8 cellular contexts compared by ENCODE assay signal in genomic region chr11:68841718-68842426, GRCh38. TPM values are rescaled to one million over a fixed set of nuclear protein-coding genes. Genes with fewer than 3 reads are reported as not detected.
DNase-seq lines count a peak whose midpoint lies in the region; ATAC-seq, FAIRE-seq and TF ChIP-seq lines count a peak whose summit lies in the region.

TSS of gene CPT1A (minus strand) at chr11:68841916. CDS start at chr11:68815474, 26,442 bp downstream.

- TF ChIP-seq CTCF in GM10248 (IDR thresholded peaks at IDR 0.05; ENCODE audit: control extremely low read depth, extremely low read depth, low read depth, missing control alignments) = no peak
- TF ChIP-seq CTCF in foreskin keratinocyte (conservative IDR thresholded peaks at IDR 0.05) = no peak
- no peak for TF ChIP-seq CTCF in neural crest cell (conservative IDR thresholded peaks at IDR 0.05)

- peak; percentile 58 for ATAC-seq in foreskin keratinocyte

- H3K36me3 Mint-ChIP-seq in neural crest cell (ENCODE audit: low read depth) = no peaks in the 10 kb centered on the region

- peaks cover 25% of the 10 kb centered on the region for H3K4me1 Mint-ChIP-seq in neural crest cell

- H3K27me3 Mint-ChIP-seq in neural crest cell (ENCODE audit: low read depth) = peaks cover 86% of the 10 kb centered on the region

- 5% methylated on average over 82 of the region's 82 CpGs for WGBS in thymus

- H3K4me3 Mint-ChIP-seq in neural crest cell = no peak within 1 kb of the TSS

- no peak within 1 kb of the TSS for H3K27ac Mint-ChIP-seq in neural crest cell (ENCODE audit: unreplicated experiment)

- H3K4me1 ChIP-seq in foreskin keratinocyte = peaks cover 7% of the 10 kb centered on the region
- peaks cover 35% of the 10 kb centered on the region for H3K4me1 ChIP-seq in thymus (ENCODE audit: control insufficient read depth, insufficient read depth, low read length)

- peaks cover 17% of the 10 kb centered on the region for H3K27me3 ChIP-seq in foreskin keratinocyte
- H3K27me3 ChIP-seq in thymus (ENCODE audit: control insufficient read depth, insufficient read depth) = peaks cover 2% of the 10 kb centered on the region

- H3K9me3 ChIP-seq in thymus (ENCODE audit: control insufficient read depth) = no peaks in the 10 kb centered on the region

- H3K27ac ChIP-seq in foreskin keratinocyte (no peak within 1 kb of the TSS), thymus (ENCODE audit: low read depth) (peak within 1 kb of the TSS; percentile 88)

- POLR2A ChIA-PET in GM10248 (lab: Yijun Ruan, JAX) = no interaction called here

- in situ Hi-C loops in G401 (cut with HindIII; ENCODE audit: low sequenced_read_pairs) = no loop called here

- H3K4me3 ChIP-seq in thymus (ENCODE audit: low read length) = peak within 1 kb of the TSS; percentile 89

- peak; percentile 76 for FAIRE-seq in HTR-8/SVneo (lab: Jason Lieb, UNC)

- H3K36me3 ChIP-seq in thymus (ENCODE audit: control insufficient read depth, insufficient read depth) = no peaks in the 10 kb centered on the region

- no peaks in the 10 kb centered on the region for H3K9me3 Mint-ChIP-seq in neural crest cell

- CTCF ChIA-PET in GM10248 (lab: Yijun Ruan, JAX) = interaction anchor here (1.2 kb wide), 1 partner anchor 10 kb away, joined by 4 read pairs; no protein-coding TSS in a partner anchor

- DNase-seq in GM10248 (ENCODE audit: extremely low spot score) (peak; percentile 85), HTR-8/SVneo (ENCODE audit: insufficient read length, low spot score) (peak; percentile 84), RPMI8226 (peak; percentile 91), foreskin keratinocyte (peak in 1 of 2 donors; percentile 42), neural crest cell (ENCODE audit: low read depth, low spot score) (peak; percentile 39), G401 (ENCODE audit: low spot score) (no peak)
- peak; percentile 42 for DNase-seq in activated gamma-delta T cell treated with anti-CD3 and anti-CD28 coated beads, Interleukin-2, amount 50 U/mL, for 16 hours (ENCODE audit: low read depth)

RNA-seq across cellular contexts. Expression of gene CPT1A, which starts in this region (rescaled TPM):
- 16.0 and 18.8 TPM in 2 replicates for total RNA-seq in foreskin keratinocyte
- polyA plus RNA-seq in foreskin keratinocyte = 5.3 and 8.0 TPM in 2 replicates
- 0.48 and 0.54 TPM in 2 replicates for total RNA-seq in neural crest cell
- 19.0 TPM for polyA plus RNA-seq in thymus
- 1.2 and 1.9 TPM in 2 replicates for total RNA-seq in G401 (2014; rRNA removed; shearing (Covaris generic))

Comparison
In these comparisons a context has a peak if more than half of its experiments do, and no peak if none do; other contexts are left out.
1. Peak in DNase-seq in neural crest cell; RNA of the gene not detected or under 1 TPM.